In the genomic region with DNA sequence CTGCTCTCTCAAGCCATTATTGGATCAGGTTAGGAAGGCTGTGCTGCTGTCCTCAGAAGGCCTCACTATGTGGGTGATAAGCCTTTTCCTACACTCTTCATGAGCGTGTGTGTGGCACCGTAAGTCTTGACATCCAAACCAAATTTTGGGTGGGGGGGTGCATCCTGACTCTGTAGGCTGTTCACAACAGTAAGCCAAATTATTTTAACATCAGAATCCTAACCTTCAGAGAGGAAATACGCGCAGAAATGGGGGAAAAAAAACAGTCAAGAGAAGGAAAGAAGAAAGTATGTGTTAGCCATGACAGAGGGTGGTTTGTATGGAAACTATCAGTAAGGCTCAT, we compare ENCODE assay signal across 9 cellular contexts. TPM values are rescaled to one million over a fixed set of nuclear protein-coding genes. Genes with fewer than 3 reads are reported as not detected.
DNase-seq lines count a peak whose midpoint lies in the region; ATAC-seq and TF ChIP-seq lines count a peak whose summit lies in the region.
"Had no signal": no experiment of that assay in that cellular context is flagged by ENCODE, and none has a peak within 500 bp of the region (broad histone marks: within the 10 kb centered on the region; RNA-seq: fewer than 3 reads in every experiment).

No MANE protein-coding gene starts in this region.

- peaks cover 24% of the 10 kb centered on the region for H3K4me1 ChIP-seq in A673 (ENCODE audit: insufficient read depth, low read length, poor library complexity, severe bottlenecking)

- no peaks in the 10 kb centered on the region for H3K36me3 ChIP-seq in A673 (ENCODE audit: insufficient read depth, low read length, poor library complexity, severe bottlenecking)
- no peaks in the 10 kb centered on the region for H3K36me3 ChIP-seq in brain microvascular endothelial cell (replicated peaks)

- BruUV-seq in A673 (replicated peaks; lab: Mats Ljungman, UMichigan): no TSS peak

- TF ChIP-seq CTCF in A673 (conservative IDR thresholded peaks at IDR 0.05; ENCODE audit: low read depth, low read length) (peak; percentile 40; the same call in 1 of the 2 replicates), brain microvascular endothelial cell (IDR thresholded peaks at IDR 0.05; ENCODE audit: low read depth, low read length, missing control alignments) (no peak)

- H3K36me3 Mint-ChIP-seq in activated T-helper 17 cell treated with anti-CD3 and anti-CD28 coated beads, Interleukin-2, amount 50 U/mL, for 72 hours (ENCODE audit: low read depth): no peaks in the 10 kb centered on the region
- H3K36me3 Mint-ChIP-seq in naive thymus-derived CD8-positive, alpha-beta T cell: peaks cover 0 to 17% (median 5%) of the 10 kb centered on the region in 3 donors

- no peaks in the 10 kb centered on the region for H3K27me3 ChIP-seq in A673 (replicated peaks; ENCODE audit: insufficient read depth, low read depth, low read length, poor library complexity)
- no peaks in the 10 kb centered on the region for H3K27me3 ChIP-seq in brain microvascular endothelial cell (replicated peaks)

- no peak overlapping the region for H3K4me3 ChIP-seq in A673 (ENCODE audit: low read depth, low read length, poor library complexity, severe bottlenecking)
- H3K4me3 ChIP-seq in brain microvascular endothelial cell (ENCODE audit: low read depth, low read length): no peak overlapping the region

- H3K9me3 ChIP-seq in A673 (ENCODE audit: low read depth, low read length, poor library complexity, severe bottlenecking): no peaks in the 10 kb centered on the region

- no peaks in the 10 kb centered on the region for H3K9me3 Mint-ChIP-seq in activated T-helper 17 cell treated with anti-CD3 and anti-CD28 coated beads, Interleukin-2, amount 50 U/mL, for 72 hours
- H3K9me3 Mint-ChIP-seq in naive thymus-derived CD8-positive, alpha-beta T cell: no peaks in the 10 kb centered on the region

- no peaks in the 10 kb centered on the region for H3K27me3 Mint-ChIP-seq in activated T-helper 17 cell treated with anti-CD3 and anti-CD28 coated beads, Interleukin-2, amount 50 U/mL, for 72 hours
- no peaks in the 10 kb centered on the region for H3K27me3 Mint-ChIP-seq in naive thymus-derived CD8-positive, alpha-beta T cell

- peak; percentile 10 for ATAC-seq in GM21717 (IDR thresholded peaks at IDR 0.05; ENCODE audit: unreplicated experiment)
- ATAC-seq in activated T-helper 17 cell treated with anti-CD3 and anti-CD28 coated beads, Interleukin-2, amount 50 U/mL, for 72 hours (replicated peaks): no peak
- ATAC-seq in naive thymus-derived CD8-positive, alpha-beta T cell: peak in 1 of 2 donors; percentile 20
- ATAC-seq in HG03521 (IDR thresholded peaks at IDR 0.05; ENCODE audit: unreplicated experiment): no peak

- intact Hi-C loops in A673 (cut with micrococcal nuclease; ENCODE audit: unreplicated experiment): loop anchor here (5.0 kb wide), 1 partner anchor 245 kb away; no protein-coding TSS in a partner anchor

- POLR2A ChIA-PET in A673 (lab: Charles Lee; ENCODE audit: low non-redundant PET): interaction anchor here (0.6 kb wide), 1 partner anchor 15 kb away, joined by 3 read pairs; no protein-coding TSS in a partner anchor
- POLR2A ChIA-PET in naive thymus-derived CD8-positive, alpha-beta T cell (lab: Charles Lee): interaction anchor here (0.7 to 3.8 kb wide), 6 partner anchors 23 to 204 kb away, joined by 3 to 16 read pairs (median 7); a partner anchor contains a TSS

- DNase-seq in A673 (ENCODE audit: low spot score): no peak
- no peak for DNase-seq in naive thymus-derived CD8-positive, alpha-beta T cell
- DNase-seq in SIG-M5 treated with dmso at 0.1 percent for 504 hours (lab: John Stamatoyannopoulos, UW; ENCODE audit: unreplicated experiment): no peak
- DNase-seq in brain microvascular endothelial cell: no peak
- no peak for DNase-seq in NCI-H1048 (lab: John Stamatoyannopoulos, UW)
- DNase-seq: activated gamma-delta T cell had no signal

- in situ Hi-C loops in brain microvascular endothelial cell (cut with HindIII; ENCODE audit: low pct_ligation_motif_present, low sequenced_read_pairs): loop anchor here (10.0 kb wide), 1 partner anchor 198 kb away; no protein-coding TSS in a partner anchor

- H3K27ac Mint-ChIP-seq in activated T-helper 17 cell treated with anti-CD3 and anti-CD28 coated beads, Interleukin-2, amount 50 U/mL, for 72 hours: peak overlapping the region; percentile 92
- H3K27ac Mint-ChIP-seq in naive thymus-derived CD8-positive, alpha-beta T cell: peak overlapping the region; percentile 76 to 95 (median 94)

- CTCF ChIA-PET in A673 (lab: Charles Lee): interaction anchor here (0.6 to 4.2 kb wide), 11 partner anchors 11 to 621 kb away, joined by 3 to 159 read pairs (median 4); a partner anchor contains a TSS

- H3K27ac ChIP-seq in A673 (ENCODE audit: low read depth, low read length, poor library complexity, severe bottlenecking) (no peak overlapping the region), brain microvascular endothelial cell (no peak overlapping the region)

- peak overlapping the region; percentile 87 for H3K4me3 Mint-ChIP-seq in activated T-helper 17 cell treated with anti-CD3 and anti-CD28 coated beads, Interleukin-2, amount 50 U/mL, for 72 hours
- peak overlapping the region in 6 of 10 donors; percentile 22 to 77 (median 44) for H3K4me3 Mint-ChIP-seq in naive thymus-derived CD8-positive, alpha-beta T cell

- H3K4me1 Mint-ChIP-seq in activated T-helper 17 cell treated with anti-CD3 and anti-CD28 coated beads, Interleukin-2, amount 50 U/mL, for 72 hours: peaks cover 26% of the 10 kb centered on the region
- peaks cover 18 to 33% (median 30%) of the 10 kb centered on the region in 4 donors for H3K4me1 Mint-ChIP-seq in naive thymus-derived CD8-positive, alpha-beta T cell

RNA-seq across cellular contexts. Expression of a gene that starts 21.0 kb away (rescaled TPM):
- total RNA-seq in A673 (2021): 7.2 and 8.6 TPM in 2 replicates
- total RNA-seq in activated T-helper 17 cell treated with anti-CD3 and anti-CD28 coated beads, Interleukin-2, amount 50 U/mL, for 72 hours: 1 to 10 TPM; 6.5 to 7.0 TPM
- total RNA-seq in naive thymus-derived CD8-positive, alpha-beta T cell: 1 to 10 TPM; 5.5 to 5.9 TPM
- 1 to 10 TPM; 4.1 to 6.8 (median 6.1) TPM for polyA plus RNA-seq in naive thymus-derived CD8-positive, alpha-beta T cell

RNA-seq across cellular contexts. Expression of a gene that starts 23.0 kb away (rescaled TPM):
- total RNA-seq in A673 (2021): 6.5 and 7.3 TPM in 2 replicates
- 10 to 100 TPM; 30.0 to 38.5 TPM for total RNA-seq in activated T-helper 17 cell treated with anti-CD3 and anti-CD28 coated beads, Interleukin-2, amount 50 U/mL, for 72 hours
- 10 to 100 TPM; 58.3 to 59.3 TPM for total RNA-seq in naive thymus-derived CD8-positive, alpha-beta T cell
- polyA plus RNA-seq in naive thymus-derived CD8-positive, alpha-beta T cell: 10 to 100 TPM; 57.5 to 90.4 (median 89.5) TPM
